ENCODE assay signal across 3 cellular contexts in genomic region chr6:86978251-86978650, GRCh38. TPM values are rescaled to one million over a fixed set of nuclear protein-coding genes. Genes with fewer than 3 reads are reported as not detected.
"Had no signal": no experiment of that assay in that cellular context is flagged by ENCODE, and none has a peak within 500 bp of the region (broad histone marks: within the 10 kb centered on the region; RNA-seq: fewer than 3 reads in every experiment).

No MANE protein-coding gene starts in this region.

- H3K4me3 ChIP-seq: GM12878 had no signal

- DNase-seq: GDM1, GF-D8 had no signal

RNA-seq across cellular contexts. Expression of gene HTR1E, which starts 40.9 kb away (rescaled TPM):
- polyA plus RNA-seq: GM12878 had no signal
